In the genomic region with DNA sequence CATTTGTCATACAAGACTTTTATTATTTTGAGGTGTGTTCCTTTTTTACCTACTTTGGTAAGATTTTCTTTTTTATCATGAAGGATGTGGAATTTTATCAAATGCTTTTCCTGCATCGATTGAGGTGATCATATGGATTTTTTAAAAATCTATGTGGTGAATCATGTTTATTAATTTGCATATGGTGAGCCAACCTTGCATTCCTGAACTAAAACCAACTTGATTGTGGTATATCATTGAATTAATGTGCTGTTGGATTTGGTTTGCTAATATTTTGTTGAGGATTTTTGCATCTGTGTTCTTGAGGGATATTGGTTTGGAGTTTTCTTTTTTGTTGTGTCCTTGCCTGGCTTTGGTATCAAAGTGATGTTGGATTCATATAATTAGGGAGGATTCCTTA, we compare ENCODE assay signal across 28 cellular contexts.
DNase-seq lines count a peak whose midpoint lies in the region; ATAC-seq, FAIRE-seq and TF ChIP-seq lines count a peak whose summit lies in the region.
"Had no signal": no experiment of that assay in that cellular context is flagged by ENCODE, and none has a peak within 500 bp of the region (broad histone marks: within the 10 kb centered on the region; RNA-seq: fewer than 3 reads in every experiment).

No MANE protein-coding gene starts in this region.

- H3K27ac Mint-ChIP-seq in activated T-helper 17 cell treated with anti-CD3 and anti-CD28 coated beads, Interleukin-2, amount 50 U/mL, for 72 hours = no peak overlapping the region
- H3K27ac Mint-ChIP-seq: CD14-positive monocyte; CD4-positive, alpha-beta memory T cell; CD4-positive, CD25-positive, alpha-beta regulatory T cell; CD8-positive, alpha-beta memory T cell had no signal

- POLR2A ChIA-PET in SK-N-SH (lab: Yijun Ruan, JAX) = no interaction called here

- H3K27me3 ChIP-seq in SK-N-SH (ENCODE audit: insufficient read depth) = no peaks in the 10 kb centered on the region
- H3K27me3 ChIP-seq: BE2C, BLaER1 had no signal

- CTCF ChIA-PET in SK-N-SH (lab: Yijun Ruan, JAX) = no interaction called here

- 5% methylated on average over 1 of the region's 1 CpG for WGBS in SK-N-SH (ENCODE audit: low lambda C conversion rate)

- H2AFZ ChIP-seq in SK-N-SH (ENCODE audit: low read depth) = no peak overlapping the region

- TF ChIP-seq EP300 in SK-N-SH (IDR thresholded peaks at IDR 0.05; ENCODE audit: borderline replicate concordance in 1 of 2, low read depth in 1 of 2, low read length in 1 of 2) = no peak

- no peaks in the 10 kb centered on the region for H3K4me1 ChIP-seq in SK-N-SH (ENCODE audit: control insufficient read depth in 1 of 2, insufficient read depth in 2 of 2, low read depth in 1 of 2, low read length in 1 of 2)
- H3K4me1 ChIP-seq: BE2C, BLaER1 had no signal

- H3K36me3 Mint-ChIP-seq in activated T-helper 17 cell treated with anti-CD3 and anti-CD28 coated beads, Interleukin-2, amount 50 U/mL, for 72 hours (ENCODE audit: low read depth) = no peaks in the 10 kb centered on the region
- H3K36me3 Mint-ChIP-seq: CD14-positive monocyte; CD4-positive, alpha-beta memory T cell; CD4-positive, CD25-positive, alpha-beta regulatory T cell; CD8-positive, alpha-beta memory T cell had no signal

- DNase-seq in SK-N-SH = no peak
- DNase-seq in OCI-M1 (lab: John Stamatoyannopoulos, UW) = peak; percentile 39
- DNase-seq in astrocyte of the hippocampus (ENCODE audit: low read depth, low spot score) = peak; percentile 2
- DNase-seq in urothelium cell line (ENCODE audit: low spot score) = no peak
- DNase-seq: 8988T; ACHN; BE2C; C1 segment of cervical spinal cord; CD4-positive, alpha-beta memory T cell; CD4-positive, CD25-positive, alpha-beta regulatory T cell; CD8-positive, alpha-beta memory T cell; COR-L47; DMS 273 treated with DMSO at 0.1 percent for 48 hours; DMS153; DMS53; DMS79; DND-41; EL; GDM1 had no signal

- no peaks in the 10 kb centered on the region for H3K27me3 Mint-ChIP-seq in activated T-helper 17 cell treated with anti-CD3 and anti-CD28 coated beads, Interleukin-2, amount 50 U/mL, for 72 hours
- H3K27me3 Mint-ChIP-seq: CD4-positive, alpha-beta memory T cell; CD4-positive, CD25-positive, alpha-beta regulatory T cell had no signal

- no peak overlapping the region for H3K4me3 Mint-ChIP-seq in activated T-helper 17 cell treated with anti-CD3 and anti-CD28 coated beads, Interleukin-2, amount 50 U/mL, for 72 hours
- H3K4me3 Mint-ChIP-seq: CD14-positive monocyte; CD4-positive, alpha-beta memory T cell; CD4-positive, CD25-positive, alpha-beta regulatory T cell; CD8-positive, alpha-beta memory T cell had no signal

- H3K27ac ChIP-seq in SK-N-SH (ENCODE audit: low read depth in 2 of 2, low read length in 1 of 2) = no peak overlapping the region
- H3K27ac ChIP-seq: BLaER1 had no signal

- no peaks in the 10 kb centered on the region; the same call in none of the 2 replicates for H3K9me3 ChIP-seq in SK-N-SH
- H3K9me3 ChIP-seq: BE2C had no signal

- H4K20me1 ChIP-seq in SK-N-SH (ENCODE audit: insufficient read depth) = no peaks in the 10 kb centered on the region
- H4K20me1 ChIP-seq: BLaER1 had no signal

- ATAC-seq in SK-N-SH treated with all-trans-retinoic acid at 6 μM for 48 hours (no peak), GM21515 (IDR thresholded peaks at IDR 0.05; ENCODE audit: unreplicated experiment) (no peak)
- ATAC-seq in activated T-helper 17 cell treated with anti-CD3 and anti-CD28 coated beads, Interleukin-2, amount 50 U/mL, for 72 hours (replicated peaks) = no peak
- ATAC-seq: GM12878 had no signal

- no peaks in the 10 kb centered on the region for H3K4me1 Mint-ChIP-seq in activated T-helper 17 cell treated with anti-CD3 and anti-CD28 coated beads, Interleukin-2, amount 50 U/mL, for 72 hours
- H3K4me1 Mint-ChIP-seq: CD14-positive monocyte; CD4-positive, alpha-beta memory T cell; CD4-positive, CD25-positive, alpha-beta regulatory T cell; CD8-positive, alpha-beta memory T cell had no signal

- FAIRE-seq in urothelium cell line (lab: Jason Lieb, UNC) = no peak
- FAIRE-seq: A204.1, GM12878, GM12892, GM18507 had no signal

- no peak for TF ChIP-seq RAD21 in SK-N-SH (IDR thresholded peaks at IDR 0.05; ENCODE audit: low read length)

- H3K9ac ChIP-seq in SK-N-SH = no peak overlapping the region
- H3K9ac ChIP-seq: BLaER1 had no signal

- H3F3A ChIP-seq in SK-N-SH (replicated peaks; ENCODE audit: insufficient read depth) = no peaks in the 10 kb centered on the region

- H3K4me3 ChIP-seq in SK-N-SH (ENCODE audit: low read depth in 2 of 2, low read length in 1 of 2) = no peak overlapping the region
- H3K4me3 ChIP-seq: BLaER1, GM12878 had no signal

- no peaks in the 10 kb centered on the region for H3K79me2 ChIP-seq in SK-N-SH (ENCODE audit: insufficient read depth)

- peaks cover 16% of the 10 kb centered on the region for H3K9me3 Mint-ChIP-seq in activated T-helper 17 cell treated with anti-CD3 and anti-CD28 coated beads, Interleukin-2, amount 50 U/mL, for 72 hours

- H3K9me2 ChIP-seq in SK-N-SH = 0 out of 2 replicates have a peak, but pooled peaks cover 2% of the 10 kb centered on the region

- TF ChIP-seq CTCF in SK-N-SH (IDR thresholded peaks at IDR 0.05) = no peak

- H3K36me3 ChIP-seq in SK-N-SH (replicated peaks in 1 of 2; ENCODE audit: control insufficient read depth in 1 of 2, insufficient read depth in 2 of 2, low read length in 1 of 2) = no peaks in the 10 kb centered on the region
- H3K36me3 ChIP-seq: BE2C, BLaER1 had no signal

- no peak overlapping the region for H3K4me2 ChIP-seq in SK-N-SH
- H3K4me2 ChIP-seq: BLaER1 had no signal

TF ChIP-seq in SK-N-SH treated with all-trans-retinoic acid at 6 μM for 48 hours, 23 proteins besides CTCF, POLR2A, EP300 and RAD21 (continues in another document):
- TF ChIP-seq OSR1 (CRISPR knock-in tag; IDR thresholded peaks at IDR 0.05) (no peak), RARB (CRISPR knock-in tag; IDR thresholded peaks at IDR 0.05) (no peak), ZNF8 (CRISPR knock-in tag; IDR thresholded peaks at IDR 0.05) (peak; percentile 95)
- TF ChIP-seq, protein P1, sequence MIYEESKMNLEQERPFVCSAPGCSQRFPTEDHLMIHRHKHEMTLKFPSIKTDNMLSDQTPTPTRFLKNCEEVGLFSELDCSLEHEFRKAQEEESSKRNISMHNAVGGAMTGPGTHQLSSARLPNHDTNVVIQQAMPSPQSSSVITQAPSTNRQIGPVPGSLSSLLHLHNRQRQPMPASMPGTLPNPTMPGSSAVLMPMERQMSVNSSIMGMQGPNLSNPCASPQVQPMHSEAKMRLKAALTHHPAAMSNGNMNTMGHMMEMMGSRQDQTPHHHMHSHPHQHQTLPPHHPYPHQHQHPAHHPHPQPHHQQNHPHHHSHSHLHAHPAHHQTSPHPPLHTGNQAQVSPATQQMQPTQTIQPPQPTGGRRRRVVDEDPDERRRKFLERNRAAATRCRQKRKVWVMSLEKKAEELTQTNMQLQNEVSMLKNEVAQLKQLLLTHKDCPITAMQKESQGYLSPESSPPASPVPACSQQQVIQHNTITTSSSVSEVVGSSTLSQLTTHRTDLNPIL (CRISPR knock-in tag; IDR thresholded peaks at IDR 0.05; ENCODE audit: low read depth) = no peak

TF ChIP-seq in SK-N-SH, 30 proteins besides CTCF, POLR2A, EP300 and RAD21 (continues in another document):
- TF ChIP-seq TEAD4 (IDR thresholded peaks at IDR 0.05; ENCODE audit: borderline replicate concordance, insufficient read depth) = no peak
- no peak for TF ChIP-seq GABPA (IDR thresholded peaks at IDR 0.05; ENCODE audit: low read depth)
- TF ChIP-seq, protein P2, sequence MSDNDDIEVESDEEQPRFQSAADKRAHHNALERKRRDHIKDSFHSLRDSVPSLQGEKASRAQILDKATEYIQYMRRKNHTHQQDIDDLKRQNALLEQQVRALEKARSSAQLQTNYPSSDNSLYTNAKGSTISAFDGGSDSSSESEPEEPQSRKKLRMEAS (IDR thresholded peaks at IDR 0.05; ENCODE audit: low read depth) = no peak
- TF ChIP-seq POLR2AphosphoS5 (IDR thresholded peaks at IDR 0.05; ENCODE audit: low read depth, low read length) = no peak
- TF ChIP-seq, protein P3, sequence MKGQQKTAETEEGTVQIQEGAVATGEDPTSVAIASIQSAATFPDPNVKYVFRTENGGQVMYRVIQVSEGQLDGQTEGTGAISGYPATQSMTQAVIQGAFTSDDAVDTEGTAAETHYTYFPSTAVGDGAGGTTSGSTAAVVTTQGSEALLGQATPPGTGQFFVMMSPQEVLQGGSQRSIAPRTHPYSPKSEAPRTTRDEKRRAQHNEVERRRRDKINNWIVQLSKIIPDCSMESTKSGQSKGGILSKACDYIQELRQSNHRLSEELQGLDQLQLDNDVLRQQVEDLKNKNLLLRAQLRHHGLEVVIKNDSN (IDR thresholded peaks at IDR 0.05; ENCODE audit: borderline replicate concordance, low read depth) = no peak
- no peak for TF ChIP-seq TCF12 (IDR thresholded peaks at IDR 0.05)
- TF ChIP-seq FOXJ3 (CRISPR knock-in tag; IDR thresholded peaks at IDR 0.05) = no peak
- TF ChIP-seq, protein P4, sequence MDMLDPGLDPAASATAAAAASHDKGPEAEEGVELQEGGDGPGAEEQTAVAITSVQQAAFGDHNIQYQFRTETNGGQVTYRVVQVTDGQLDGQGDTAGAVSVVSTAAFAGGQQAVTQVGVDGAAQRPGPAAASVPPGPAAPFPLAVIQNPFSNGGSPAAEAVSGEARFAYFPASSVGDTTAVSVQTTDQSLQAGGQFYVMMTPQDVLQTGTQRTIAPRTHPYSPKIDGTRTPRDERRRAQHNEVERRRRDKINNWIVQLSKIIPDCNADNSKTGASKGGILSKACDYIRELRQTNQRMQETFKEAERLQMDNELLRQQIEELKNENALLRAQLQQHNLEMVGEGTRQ (IDR thresholded peaks at IDR 0.05; ENCODE audit: borderline replicate concordance, low read depth, low read length) = no peak

Comparison
In these comparisons a context has a peak if more than half of its experiments do, and no peak if none do; other contexts are left out.
1. DNase-seq: peak in OCI-M1 (single experiment) and astrocyte of the hippocampus (single experiment); none in SK-N-SH (single experiment) and urothelium cell line (single experiment).